23 cellular contexts compared by ENCODE assay signal in genomic region chr9:136486823-136487620, GRCh38. TPM values are rescaled to one million over a fixed set of nuclear protein-coding genes. Genes with fewer than 3 reads are reported as not detected.
DNase-seq lines count a peak whose midpoint lies in the region; ATAC-seq, FAIRE-seq and TF ChIP-seq lines count a peak whose summit lies in the region.
"Had no signal": no experiment of that assay in that cellular context is flagged by ENCODE, and none has a peak within 500 bp of the region (broad histone marks: within the 10 kb centered on the region; RNA-seq: fewer than 3 reads in every experiment).

No MANE protein-coding gene starts in this region.

- H3K4me2 ChIP-seq in HepG2 (ENCODE audit: low read depth, low read length) = no peak overlapping the region
- no peak overlapping the region for H3K4me2 ChIP-seq in neuronal stem cell (ENCODE audit: insufficient read depth, low read length, poor library complexity, severe bottlenecking)
- H3K4me2 ChIP-seq: GM23338 had no signal

- TF ChIP-seq RAD21 in HepG2 (CRISPR knock-in tag; IDR thresholded peaks at IDR 0.05) = no peak

- WGBS in HepG2 (ENCODE audit: low lambda C conversion rate) = 35% methylated on average over 5 of the region's 18 CpGs
- 96% methylated on average over 5 of the region's 18 CpGs for WGBS in right lobe of liver (ENCODE audit: insufficient coverage, low coverage, low lambda C conversion rate, missing lambda C conversion rate)
- no CpG with 5 or more reads among the region's 18 CpGs for WGBS in neuronal stem cell (ENCODE audit: extremely low coverage in 2 of 2, insufficient read length in 2 of 2, insufficient replicate concordance in 1 of 2), 2 donors
- WGBS in small intestine, 3 donors = 86 to 90% (median 89%) methylated on average over 18 of the region's 18 CpGs

- peak overlapping the region; percentile 37 for H3K27ac Mint-ChIP-seq in dendritic cell treated with granulocyte-macrophage colony-stimulating factor and Interleukin-4, amounts not matched to agents 40 ng/mL and 50 ng/mL, for 4 days
- H3K27ac Mint-ChIP-seq: CD4-positive, CD25-positive, alpha-beta regulatory T cell; GM23338; HFFc6 had no signal

- no peak overlapping the region for H3K18ac ChIP-seq in neuronal stem cell (ENCODE audit: low read length)

- FAIRE-seq in HepG2 (lab: Jason Lieb, UNC) = no peak
- FAIRE-seq in small intestine (lab: Jason Lieb, UNC) = no peak
- FAIRE-seq: A204.1, G401.6, GM12891, GM19239 had no signal

- peaks cover 22% of the 10 kb centered on the region for H3K4me1 Mint-ChIP-seq in dendritic cell treated with granulocyte-macrophage colony-stimulating factor and Interleukin-4, amounts not matched to agents 40 ng/mL and 50 ng/mL, for 4 days (ENCODE audit: low read depth)
- H3K4me1 Mint-ChIP-seq: GM23338 had no signal

- H3K36me3 ChIP-seq in HepG2 (replicated peaks in 1 of 2; ENCODE audit: control insufficient read depth in 1 of 2, insufficient read depth in 2 of 2, low read length in 2 of 2) (no peaks in the 10 kb centered on the region), right lobe of liver (no peaks in the 10 kb centered on the region), neuronal stem cell (replicated peaks in 1 of 2; ENCODE audit: control insufficient read depth in 2 of 2, insufficient read depth in 2 of 2, low read length in 2 of 2) (no peaks in the 10 kb centered on the region), small intestine (ENCODE audit: control insufficient read depth in 2 of 2, insufficient read depth in 2 of 2, low read length in 2 of 2) (no peaks in the 10 kb centered on the region)

- POLR2A ChIA-PET in HepG2 (lab: Yijun Ruan, JAX) = interaction anchor here (1.5 kb wide), 1 partner anchor 140 kb away, joined by 5 read pairs; no protein-coding TSS in a partner anchor

- H3K4ac ChIP-seq in neuronal stem cell (ENCODE audit: low read length) = peak overlapping the region; percentile 17

- intact Hi-C loops in HepG2 (cut with micrococcal nuclease; ENCODE audit: unreplicated experiment) = no loop called here
- intact Hi-C loops in right lobe of liver (cut with DNase I) = loop anchor here in 1 of 2 donors (5.0 kb wide), 1 partner anchor 140 kb away; no protein-coding TSS in a partner anchor
- intact Hi-C loops in dendritic cell treated with granulocyte-macrophage colony-stimulating factor and Interleukin-4, amounts not matched to agents 40 ng/mL and 50 ng/mL, for 4 days (cut with micrococcal nuclease) = loop anchor here (5.0 to 10.0 kb wide), 2 partner anchors 45 to 82 kb away; partner anchors contain the start of gene SNAPC4

- no peak for ATAC-seq in HepG2
- no peak for ATAC-seq in right lobe of liver
- ATAC-seq: GM23338, HCT116 had no signal

- H3K4me1 ChIP-seq in HepG2 (ENCODE audit: insufficient read depth, low read length) = peaks cover 22% of the 10 kb centered on the region
- H3K4me1 ChIP-seq in right lobe of liver = peaks cover 0 to 40% (median 18%) of the 10 kb centered on the region in 4 donors
- H3K4me1 ChIP-seq in neuronal stem cell (ENCODE audit: control insufficient read depth in 2 of 2, insufficient read depth in 1 of 2, low read depth in 1 of 2, low read length in 2 of 2) = peaks cover 6 to 26% of the 10 kb centered on the region in 2 donors
- H3K4me1 ChIP-seq in small intestine (ENCODE audit: control insufficient read depth in 2 of 2, insufficient read depth in 1 of 2, low read depth in 1 of 2, low read length in 1 of 2) = peaks cover 0 to 4% of the 10 kb centered on the region in 2 donors
- H3K4me1 ChIP-seq: BE2C had no signal

- no peak overlapping the region for H3K23ac ChIP-seq in neuronal stem cell (ENCODE audit: low read depth, low read length, poor library complexity)

- H3K9me3 Mint-ChIP-seq in dendritic cell treated with granulocyte-macrophage colony-stimulating factor and Interleukin-4, amounts not matched to agents 40 ng/mL and 50 ng/mL, for 4 days = no peaks in the 10 kb centered on the region
- H3K9me3 Mint-ChIP-seq: CD8-positive, alpha-beta memory T cell; GM23338; HFFc6 had no signal

- in situ Hi-C loops in HepG2 (cut with HindIII; ENCODE audit: extremely low pct_ligation_motif_present, low pct_unique_long_range_greater_than_20kb) = no loop called here

- peaks cover 18 to 39% of the 10 kb centered on the region in 2 experiments; a peak in 4 of 5 replicates for H3K27me3 ChIP-seq in HepG2 (ENCODE audit: control insufficient read depth in 1 of 2, insufficient read depth in 2 of 2, low read length in 2 of 2)
- no peaks in the 10 kb centered on the region for H3K27me3 ChIP-seq in right lobe of liver
- no peaks in the 10 kb centered on the region for H3K27me3 ChIP-seq in neuronal stem cell (ENCODE audit: control insufficient read depth in 3 of 3, insufficient read depth in 3 of 3, low read depth in 1 of 3, low read length in 3 of 3)
- no peaks in the 10 kb centered on the region for H3K27me3 ChIP-seq in small intestine (ENCODE audit: control insufficient read depth in 2 of 2, insufficient read depth in 2 of 2, low read length in 2 of 2)
- H3K27me3 ChIP-seq: BE2C had no signal

- no peak overlapping the region for H4K91ac ChIP-seq in neuronal stem cell (ENCODE audit: low read depth, low read length, poor library complexity)

- H3K79me2 ChIP-seq in HepG2 (ENCODE audit: insufficient read depth, low read length) = peaks cover 6% of the 10 kb centered on the region

- no peak overlapping the region for H3K4me3 Mint-ChIP-seq in dendritic cell treated with granulocyte-macrophage colony-stimulating factor and Interleukin-4, amounts not matched to agents 40 ng/mL and 50 ng/mL, for 4 days
- H3K4me3 Mint-ChIP-seq: CD8-positive, alpha-beta memory T cell; GM23338; HFFc6 had no signal

- peaks cover 10% of the 10 kb centered on the region for H4K20me1 ChIP-seq in HepG2 (ENCODE audit: insufficient read depth, low read length)

- H3K27me3 Mint-ChIP-seq in dendritic cell treated with granulocyte-macrophage colony-stimulating factor and Interleukin-4, amounts not matched to agents 40 ng/mL and 50 ng/mL, for 4 days = peaks cover 29% of the 10 kb centered on the region
- H3K27me3 Mint-ChIP-seq: CD8-positive, alpha-beta memory T cell had no signal

- H3K79me1 ChIP-seq in neuronal stem cell (ENCODE audit: low read depth, low read length) = peaks cover 8% of the 10 kb centered on the region

- TF ChIP-seq POLR2A in HepG2 (IDR thresholded peaks at IDR 0.05; ENCODE audit: insufficient read depth in 1 of 2, low read depth in 2 of 2, low read length in 2 of 2) (no peak), right lobe of liver (IDR thresholded peaks at IDR 0.05) (no peak)

- H2BK120ac ChIP-seq in neuronal stem cell (ENCODE audit: low read depth, low read length) = no peak overlapping the region

- no peak overlapping the region for H2BK12ac ChIP-seq in neuronal stem cell (ENCODE audit: low read length)

- no peak for TF ChIP-seq EP300 in HepG2 (IDR thresholded peaks at IDR 0.05; ENCODE audit: low read depth in 2 of 2, low read length in 2 of 2)
- no peak for TF ChIP-seq EP300 in HepG2 (CRISPR knock-in tag; IDR thresholded peaks at IDR 0.05; ENCODE audit: borderline replicate concordance)

- DNase-seq in HepG2 (ENCODE audit: low spot score) (no peak), right lobe of liver (no peak), neuronal stem cell (ENCODE audit: low spot score) (no peak), GM20000 (ENCODE audit: low spot score) (no peak), small intestine (no peak)
- DNase-seq: ACHN; BE2C; C1 segment of cervical spinal cord; CD4-positive, CD25-positive, alpha-beta regulatory T cell; CD8-positive, alpha-beta memory T cell; COR-L47; DMS 273 treated with DMSO at 0.1 percent for 48 hours; H7; HFFc6; IMR-90 had no signal

- CTCF ChIA-PET in HepG2 (lab: Yijun Ruan, JAX; ENCODE audit: low intra/inter-chr PET ratio, low total read pairs) = interaction anchor here (7.9 kb wide), 1 partner anchor 144 kb away, joined by 101 read pairs; no protein-coding TSS in a partner anchor

- H3K9me3 ChIP-seq in HepG2 (ENCODE audit: low read length) (no peaks in the 10 kb centered on the region), right lobe of liver (no peaks in the 10 kb centered on the region), neuronal stem cell (replicated peaks in 1 of 2; ENCODE audit: control insufficient read depth in 2 of 2, insufficient read depth in 1 of 2, low read depth in 1 of 2, low read length in 2 of 2) (no peaks in the 10 kb centered on the region), small intestine (ENCODE audit: control insufficient read depth, low read depth) (no peaks in the 10 kb centered on the region)
- H3K9me3 ChIP-seq: BE2C had no signal

- no peak overlapping the region for H4K8ac ChIP-seq in neuronal stem cell (ENCODE audit: low read depth, low read length)

- no peak overlapping the region for H2AFZ ChIP-seq in HepG2 (ENCODE audit: low read length)
- no peak overlapping the region for H2AFZ ChIP-seq in neuronal stem cell (ENCODE audit: low read length)
- H2AFZ ChIP-seq: GM23338 had no signal

- peaks cover 11% of the 10 kb centered on the region for H3K36me3 Mint-ChIP-seq in dendritic cell treated with granulocyte-macrophage colony-stimulating factor and Interleukin-4, amounts not matched to agents 40 ng/mL and 50 ng/mL, for 4 days (ENCODE audit: low read depth)
- H3K36me3 Mint-ChIP-seq: CD4-positive, CD25-positive, alpha-beta regulatory T cell had no signal

- H3K14ac ChIP-seq in neuronal stem cell (ENCODE audit: low read length) = no peak overlapping the region

- BruUV-seq in HepG2 (replicated peaks; lab: Mats Ljungman, UMichigan) = no TSS peak

- no peak overlapping the region for H3K27ac ChIP-seq in HepG2 (ENCODE audit: extremely low read length, insufficient read depth, low read length)
- H3K27ac ChIP-seq in right lobe of liver = no peak overlapping the region
- no peak overlapping the region for H3K27ac ChIP-seq in neuronal stem cell (replicated peaks; ENCODE audit: low read length)
- H3K27ac ChIP-seq in small intestine (ENCODE audit: low read depth in 1 of 2, low read length in 1 of 2) = no peak overlapping the region
- H3K27ac ChIP-seq: HL-60 had no signal

- TF ChIP-seq CTCF in HepG2 (CRISPR knock-in tag; IDR thresholded peaks at IDR 0.05) (no peak), right lobe of liver (IDR thresholded peaks at IDR 0.05) (no peak), GM20000 (IDR thresholded peaks at IDR 0.05; ENCODE audit: extremely low read depth, missing control alignments) (no peak)

- H3K9ac ChIP-seq in HepG2 (ENCODE audit: insufficient read depth, low read depth, low read length) (no peak overlapping the region), neuronal stem cell (ENCODE audit: low read depth, low read length, poor library complexity) (peak overlapping the region; percentile 72)

- peak overlapping the region; percentile 82 for H2AK5ac ChIP-seq in neuronal stem cell (ENCODE audit: low read depth, low read length)

- H3K4me3 ChIP-seq in HepG2 (replicated peaks in 1 of 3; ENCODE audit: insufficient read depth in 1 of 3, low read depth in 2 of 3, low read length in 3 of 3) = no peak overlapping the region
- no peak overlapping the region for H3K4me3 ChIP-seq in right lobe of liver
- no peak overlapping the region for H3K4me3 ChIP-seq in neuronal stem cell (ENCODE audit: low read length in 2 of 2)
- no peak overlapping the region for H3K4me3 ChIP-seq in small intestine (ENCODE audit: low read depth in 1 of 2, low read length in 2 of 2)
- H3K4me3 ChIP-seq: GM23338 had no signal

- H2BK15ac ChIP-seq in neuronal stem cell (ENCODE audit: low read length) = no peak overlapping the region

- H2BK5ac ChIP-seq in neuronal stem cell (ENCODE audit: low read length) = peak overlapping the region; percentile 17

RNA-seq across cellular contexts. Expression of gene SEC16A, which starts 4.2 kb away (rescaled TPM):
- total RNA-seq in HepG2 (2016; rRNA removed; fragmentation: Illumina TruSeq; extraction: Trizol) (15.9 and 27.7 TPM in 2 replicates), right lobe of liver (100 to 1,000 TPM in 2 of 6 experiments, 10 to 100 TPM in 4; 46.9 to 108 (median 72.0) TPM)
- 3.9 TPM in 2 replicates for total RNA-seq in HepG2 (2016; cell fraction: cytosol; rRNA removed; fragmentation: Illumina TruSeq; extraction: Trizol; ENCODE audit: low read depth)
- 15.7 and 21.0 TPM in 2 replicates for total RNA-seq in HepG2 (2016; cell fraction: insoluble cytoplasmic fraction; rRNA removed; fragmentation: Illumina TruSeq; extraction: Trizol)
- total RNA-seq in HepG2 (2016; cell fraction: membrane; rRNA removed; fragmentation: Illumina TruSeq; extraction: Trizol) = 12.2 and 12.3 TPM in 2 replicates
- 25.4 and 28.9 TPM in 2 replicates for total RNA-seq in HepG2 (2016; cell fraction: nucleus; rRNA removed; fragmentation: Illumina TruSeq; extraction: Trizol)
- polyA plus RNA-seq in HepG2 (2011; rRNA removed) (17.9 and 18.9 TPM in 2 replicates), small intestine (10 to 100 TPM; 37.4 to 41.1 (median 38.2) TPM)
- polyA plus RNA-seq in HepG2 (2011; cell fraction: cytosol; rRNA removed) = 12.7 and 13.2 TPM in 2 replicates
- 71.0 and 81.7 TPM in 2 replicates for polyA plus RNA-seq in HepG2 (2011; cell fraction: nucleus; rRNA removed)
- 26.1 and 28.5 TPM in 2 replicates for polyA plus RNA-seq in HepG2 (2012)
- 2.6 and 3.4 TPM in 2 replicates for polyA plus RNA-seq in HepG2 (2016; cell fraction: cytosol; fragmentation: Illumina TruSeq; extraction: Trizol; ENCODE audit: low read depth)
- polyA plus RNA-seq in HepG2 (2016; cell fraction: insoluble cytoplasmic fraction; fragmentation: Illumina TruSeq; extraction: Trizol; ENCODE audit: low read depth) = 29.5 and 38.6 TPM in 2 replicates
- polyA plus RNA-seq in HepG2 (2016; cell fraction: membrane; fragmentation: Illumina TruSeq; extraction: Trizol; ENCODE audit: low read depth) = 7.1 and 8.4 TPM in 2 replicates
- 72.9 and 74.4 TPM in 2 replicates for polyA plus RNA-seq in HepG2 (2016; cell fraction: nucleus; fragmentation: Illumina TruSeq; extraction: Trizol; ENCODE audit: insufficient read depth, low read depth)
- polyA minus RNA-seq in HepG2 (2011; rRNA and poly(A)+ RNA removed; ENCODE audit: low replicate concordance) = 29.0 and 33.5 TPM in 2 replicates
- polyA minus RNA-seq in HepG2 (2011; cell fraction: cytosol; rRNA and poly(A)+ RNA removed) = 27.1 and 28.7 TPM in 2 replicates
- 24.8 and 24.9 TPM in 2 replicates for polyA minus RNA-seq in HepG2 (2011; cell fraction: nucleus; rRNA and poly(A)+ RNA removed)
- 14.7 TPM for polyA plus RNA-seq in neuronal stem cell (2013, experiment 1 of 2)
- 15.9 TPM for polyA plus RNA-seq in neuronal stem cell (2013, experiment 2 of 2)

RNA-seq across cellular contexts. Expression of gene INPP5E, which starts 47.4 kb away (rescaled TPM):
- total RNA-seq in HepG2 (2016; rRNA removed; fragmentation: Illumina TruSeq; extraction: Trizol) (3.0 and 5.5 TPM in 2 replicates), right lobe of liver (1 to 10 TPM; 5.9 to 7.6 (median 6.0) TPM)
- 0.91 and 1.3 TPM in 2 replicates for total RNA-seq in HepG2 (2016; cell fraction: cytosol; rRNA removed; fragmentation: Illumina TruSeq; extraction: Trizol; ENCODE audit: low read depth)
- total RNA-seq in HepG2 (2016; cell fraction: insoluble cytoplasmic fraction; rRNA removed; fragmentation: Illumina TruSeq; extraction: Trizol) = 2.7 and 5.4 TPM in 2 replicates
- 3.3 and 3.4 TPM in 2 replicates for total RNA-seq in HepG2 (2016; cell fraction: membrane; rRNA removed; fragmentation: Illumina TruSeq; extraction: Trizol)
- 5.6 and 6.0 TPM in 2 replicates for total RNA-seq in HepG2 (2016; cell fraction: nucleus; rRNA removed; fragmentation: Illumina TruSeq; extraction: Trizol)
- polyA plus RNA-seq in HepG2 (2011; rRNA removed) (5.5 and 7.5 TPM in 2 replicates), small intestine (1 to 10 TPM; 5.7 to 8.9 (median 5.7) TPM)
- 3.2 and 4.1 TPM in 2 replicates for polyA plus RNA-seq in HepG2 (2011; cell fraction: cytosol; rRNA removed)
- polyA plus RNA-seq in HepG2 (2011; cell fraction: nucleus; rRNA removed) = 45.5 and 51.1 TPM in 2 replicates
- polyA plus RNA-seq in HepG2 (2012) = 3.7 and 5.4 TPM in 2 replicates
- 0.89 and 1.0 TPM in 2 replicates for polyA plus RNA-seq in HepG2 (2016; cell fraction: cytosol; fragmentation: Illumina TruSeq; extraction: Trizol; ENCODE audit: low read depth)
- polyA plus RNA-seq in HepG2 (2016; cell fraction: insoluble cytoplasmic fraction; fragmentation: Illumina TruSeq; extraction: Trizol; ENCODE audit: low read depth) = 4.0 and 5.3 TPM in 2 replicates
- polyA plus RNA-seq in HepG2 (2016; cell fraction: membrane; fragmentation: Illumina TruSeq; extraction: Trizol; ENCODE audit: low read depth) = 2.6 and 3.1 TPM in 2 replicates
- 22.1 and 22.8 TPM in 2 replicates for polyA plus RNA-seq in HepG2 (2016; cell fraction: nucleus; fragmentation: Illumina TruSeq; extraction: Trizol; ENCODE audit: insufficient read depth, low read depth)
- polyA minus RNA-seq in HepG2 (2011; rRNA and poly(A)+ RNA removed; ENCODE audit: low replicate concordance) = 5.4 and 5.9 TPM in 2 replicates
- polyA minus RNA-seq in HepG2 (2011; cell fraction: cytosol; rRNA and poly(A)+ RNA removed) = 2.7 and 3.1 TPM in 2 replicates
- 5.8 and 7.5 TPM in 2 replicates for polyA minus RNA-seq in HepG2 (2011; cell fraction: nucleus; rRNA and poly(A)+ RNA removed)
- 17.9 TPM for polyA plus RNA-seq in neuronal stem cell (2013, experiment 1 of 2)
- polyA plus RNA-seq in neuronal stem cell (2013, experiment 2 of 2) = 17.2 TPM

RNA-seq across cellular contexts. Expression of gene NOTCH1, which starts 58.8 kb away (rescaled TPM):
- total RNA-seq in HepG2 (2016; rRNA removed; fragmentation: Illumina TruSeq; extraction: Trizol) = 0.22 and 0.35 TPM in 2 replicates
- 0.18 and 0.20 TPM in 2 replicates for total RNA-seq in HepG2 (2016; cell fraction: cytosol; rRNA removed; fragmentation: Illumina TruSeq; extraction: Trizol; ENCODE audit: low read depth)
- 0.13 and 0.43 TPM in 2 replicates for total RNA-seq in HepG2 (2016; cell fraction: insoluble cytoplasmic fraction; rRNA removed; fragmentation: Illumina TruSeq; extraction: Trizol)
- total RNA-seq in HepG2 (2016; cell fraction: membrane; rRNA removed; fragmentation: Illumina TruSeq; extraction: Trizol) = 0.17 and 0.28 TPM in 2 replicates
- total RNA-seq in HepG2 (2016; cell fraction: nucleus; rRNA removed; fragmentation: Illumina TruSeq; extraction: Trizol) = 0.69 and 1.3 TPM in 2 replicates
- polyA plus RNA-seq in HepG2 (2011; rRNA removed) = 0.09 and 0.12 TPM in 2 replicates
- polyA plus RNA-seq in HepG2 (2011; cell fraction: cytosol; rRNA removed) = 0.04 and 0.11 TPM in 2 replicates
- polyA plus RNA-seq in HepG2 (2011; cell fraction: nucleus; rRNA removed) = 0.90 and 1.1 TPM in 2 replicates
- polyA plus RNA-seq in HepG2 (2012) = 0.09 and 0.31 TPM in 2 replicates
- 0.02 TPM in 2 replicates for polyA plus RNA-seq in HepG2 (2016; cell fraction: cytosol; fragmentation: Illumina TruSeq; extraction: Trizol; ENCODE audit: low read depth)
- 0.15 and 0.22 TPM in 2 replicates for polyA plus RNA-seq in HepG2 (2016; cell fraction: insoluble cytoplasmic fraction; fragmentation: Illumina TruSeq; extraction: Trizol; ENCODE audit: low read depth)
- polyA plus RNA-seq in HepG2 (2016; cell fraction: membrane; fragmentation: Illumina TruSeq; extraction: Trizol; ENCODE audit: low read depth) = 0.05 and 0.13 TPM in 2 replicates
- 1.3 and 1.9 TPM in 2 replicates for polyA plus RNA-seq in HepG2 (2016; cell fraction: nucleus; fragmentation: Illumina TruSeq; extraction: Trizol; ENCODE audit: insufficient read depth, low read depth)
- 0.54 and 4.7 TPM in 2 replicates for polyA minus RNA-seq in HepG2 (2011; rRNA and poly(A)+ RNA removed; ENCODE audit: low replicate concordance)
- 0.44 and 0.99 TPM in 2 replicates for polyA minus RNA-seq in HepG2 (2011; cell fraction: cytosol; rRNA and poly(A)+ RNA removed)
- polyA minus RNA-seq in HepG2 (2011; cell fraction: nucleus; rRNA and poly(A)+ RNA removed) = 0.64 and 0.75 TPM in 2 replicates
- total RNA-seq in right lobe of liver = 10 to 100 TPM; 17.4 to 26.2 (median 19.3) TPM
- 32.9 TPM for polyA plus RNA-seq in neuronal stem cell (2013, experiment 1 of 2)
- polyA plus RNA-seq in neuronal stem cell (2013, experiment 2 of 2) = 33.2 TPM
- 10 to 100 TPM in 1 of 3 donors, 1 to 10 TPM in 2; 1.8 to 19.8 (median 1.9) TPM for polyA plus RNA-seq in small intestine

Comparison
In these comparisons a context has a peak if more than half of its experiments do, and no peak if none do; other contexts are left out.
1. RNA of gene NOTCH1, which starts 58.8 kb away (total RNA-seq): 17.4 to 26.2 TPM in right lobe of liver; 0.13 to 1.3 TPM in HepG2; every median in the first group is over 4 times any median in the second.